1 cellular context compared by ENCODE assay signal in genomic region chr9:105066265-105066865, GRCh38.
TF ChIP-seq lines count a peak whose summit lies in the region.

No MANE protein-coding gene starts in this region.

TF ChIP-seq in H1, 55 proteins besides CTCF, POLR2A, EP300 and RAD21 (continued from another document):
- TF ChIP-seq E2F6 (IDR thresholded peaks at IDR 0.05) = no peak
